In genomic region chr10:1045415-1045814, GRCh38 we compare ENCODE assay signal across 1 cellular context.
TF ChIP-seq lines count a peak whose summit lies in the region.

No MANE protein-coding gene starts in this region.

TF ChIP-seq in K562, 482 proteins besides CTCF, POLR2A, EP300 and RAD21:
- TF ChIP-seq EHMT2 (IDR thresholded peaks at IDR 0.05) (no peak), FOXA1 (IDR thresholded peaks at IDR 0.05; ENCODE audit: borderline replicate concordance) (no peak)
